2 cellular contexts compared by ENCODE assay signal in genomic region chr9:87886210-87887150, GRCh38.
A peak's percentile ranks its signal among the peaks of the same experiment; 100 is the strongest.
TF ChIP-seq lines count a peak whose summit lies in the region.

No MANE protein-coding gene starts in this region.

TF ChIP-seq in HEK293T, 16 proteins besides CTCF, POLR2A, EP300 and RAD21 (continued from another document):
- no peak for TF ChIP-seq FOXA1 (IDR thresholded peaks at IDR 0.05)
- TF ChIP-seq NFRKB (IDR thresholded peaks at IDR 0.05): no peak
- no peak for TF ChIP-seq ZNF384 (IDR thresholded peaks at IDR 0.05)
- TF ChIP-seq TARDBP (IDR thresholded peaks at IDR 0.05): no peak
TF ChIP-seq in HEK293T: peak in this region for 0.

TF ChIP-seq in K562, 482 proteins besides CTCF, POLR2A, EP300 and RAD21:
- TF ChIP-seq TSHZ1 (CRISPR knock-in tag; IDR thresholded peaks at IDR 0.05) (no peak), NFIC (IDR thresholded peaks at IDR 0.05) (peak; percentile 60; the same call in 1 of the 2 replicates)
